Comparison of ENCODE assay signal across 36 cellular contexts in genomic region chr6:22117663-22118062, GRCh38.
"Had no signal": no experiment of that assay in that cellular context is flagged by ENCODE, and none has a peak within 500 bp of the region (broad histone marks: within the 10 kb centered on the region; RNA-seq: fewer than 3 reads in every experiment).

No MANE protein-coding gene starts in this region.

- H3K36me3 Mint-ChIP-seq: activated CD4-positive, alpha-beta memory T cell treated with anti-CD3 and anti-CD28 coated beads for 36 hours; activated naive CD8-positive, alpha-beta T cell treated with anti-CD3 and anti-CD28 coated beads for 36 hours had no signal

- H3K4me1 ChIP-seq: ascending aorta had no signal

- H3K4me1 Mint-ChIP-seq: activated B cell treated with CpG ODN at 0.5 μM for 24 hours; activated CD4-positive, alpha-beta T cell treated with anti-CD3 and anti-CD28 coated beads, Interleukin-2, amount 10 ng/mL, durations not matched to agents 24 days and 14 days; activated naive CD8-positive, alpha-beta T cell treated with anti-CD3 and anti-CD28 coated beads for 36 hours; activated T-helper 17 cell treated with anti-CD3 and anti-CD28 coated beads, Interleukin-2, amount 50 U/mL, for 72 hours; central memory CD8-positive, alpha-beta T cell had no signal

- H3K27ac ChIP-seq: adrenal gland, ascending aorta, cardiac muscle cell, VCaP had no signal

- H3K4me3 Mint-ChIP-seq: activated B cell treated with CpG ODN at 0.5 μM for 24 hours; activated CD4-positive, alpha-beta memory T cell treated with anti-CD3 and anti-CD28 coated beads for 36 hours; activated CD4-positive, alpha-beta T cell treated with anti-CD3 and anti-CD28 coated beads, Interleukin-2, amount 10 ng/mL, durations not matched to agents 24 days and 14 days; activated CD8-positive, alpha-beta T cell treated with anti-CD3 and anti-CD28 coated beads for 36 hours; activated naive CD4-positive, alpha-beta T cell treated with anti-CD3 and anti-CD28 coated beads for 36 hours; activated naive CD8-positive, alpha-beta T cell treated with anti-CD3 and anti-CD28 coated beads for 36 hours; activated T-cell treated with anti-CD3 and anti-CD28 coated beads, Interleukin-2, amount 50 U/mL, for 72 hours; activated T-helper 1 cell treated with anti-CD3 and anti-CD28 coated beads, Interleukin-12 subunit alpha, Interleukin-12 subunit beta, Interleukin-2, Interleukin-4 antibody, amounts not matched to agents 30 ng/mL and 10 ng/mL and 1 ng/mL, durations not matched to agents 14 hours and 24 hours and 36 hours; activated T-helper 17 cell treated with anti-CD3 and anti-CD28 coated beads, Interleukin-2, amount 50 U/mL, for 72 hours; brain; central memory CD8-positive, alpha-beta T cell; T-helper 1 cell treated with Interleukin-12 subunit alpha and Interleukin-12 subunit beta and Interleukin-4 antibody, amounts not matched to agents 30 μg/mL and 1 μg/mL, for 36 hours; T-helper 2 cell treated with Interferon-gamma antibody and Interleukin-4, amounts not matched to agents 5 μg/mL and 100 μg/mL, for 36 hours had no signal

- H3K9me3 Mint-ChIP-seq: activated B cell treated with CpG ODN at 0.5 μM for 24 hours; activated CD8-positive, alpha-beta T cell treated with anti-CD3 and anti-CD28 coated beads for 36 hours; activated naive CD8-positive, alpha-beta T cell treated with anti-CD3 and anti-CD28 coated beads for 36 hours; activated T-helper 1 cell treated with anti-CD3 and anti-CD28 coated beads, Interleukin-12 subunit alpha, Interleukin-12 subunit beta, Interleukin-2, Interleukin-4 antibody, amounts not matched to agents 30 ng/mL and 10 ng/mL and 1 ng/mL, durations not matched to agents 14 hours and 24 hours and 36 hours; T-helper 1 cell treated with Interleukin-12 subunit alpha and Interleukin-12 subunit beta and Interleukin-4 antibody, amounts not matched to agents 30 μg/mL and 1 μg/mL, for 36 hours had no signal

- ATAC-seq: activated CD8-positive, alpha-beta T cell treated with anti-CD3 and anti-CD28 coated beads for 36 hours; activated naive CD4-positive, alpha-beta T cell treated with anti-CD3 and anti-CD28 coated beads, Interleukin-2, amount 50 U/mL, for 72 hours; activated T-cell treated with anti-CD3 and anti-CD28 coated beads, Interleukin-2, amount 50 U/mL, for 4 hours; activated T-cell treated with anti-CD3 and anti-CD28 coated beads, Interleukin-2, amount 50 U/mL, for 72 hours; activated T-helper 17 cell treated with anti-CD3 and anti-CD28 coated beads, Interleukin-2, amount 50 U/mL, for 72 hours had no signal

- H3K4me3 ChIP-seq: adrenal gland, ascending aorta, cardiac muscle cell had no signal

- H3K27me3 Mint-ChIP-seq: activated B cell treated with CpG ODN at 0.5 μM for 24 hours; activated CD4-positive, alpha-beta memory T cell treated with anti-CD3 and anti-CD28 coated beads for 36 hours; activated CD8-positive, alpha-beta T cell treated with anti-CD3 and anti-CD28 coated beads for 36 hours; activated naive CD8-positive, alpha-beta T cell treated with anti-CD3 and anti-CD28 coated beads for 36 hours; activated T-helper 17 cell treated with anti-CD3 and anti-CD28 coated beads, Interleukin-2, amount 50 U/mL, for 72 hours; brain; central memory CD8-positive, alpha-beta T cell had no signal

- H3K27me3 ChIP-seq: adrenal gland, ascending aorta, cardiac muscle cell had no signal

- DNase-seq: activated B cell treated with CpG ODN at 0.5 μM for 24 hours; activated CD4-positive, alpha-beta memory T cell treated with anti-CD3 and anti-CD28 coated beads for 36 hours; activated CD4-positive, alpha-beta T cell treated with anti-CD3 and anti-CD28 coated beads for 4 hours; activated CD4-positive, alpha-beta T cell treated with anti-CD3 and anti-CD28 coated beads, Interleukin-2, amount 10 ng/mL, durations not matched to agents 24 days and 14 days; activated CD4-positive, alpha-beta T cell treated with anti-CD3 and anti-CD28 coated beads, Interleukin-2, amount 50 U/mL, for 1 hour; activated CD4-positive, alpha-beta T cell treated with anti-CD3 and anti-CD28 coated beads, Interleukin-2, amount 50 U/mL, for 4 hours; activated CD4-positive, CD25-positive, alpha-beta regulatory T cell treated with anti-CD3 and anti-CD28 coated beads, Interleukin-2, amount 50 U/mL, for 72 hours; activated CD8-positive, alpha-beta memory T cell treated with anti-CD3 and anti-CD28 coated beads, Interleukin-2, amount 50 U/mL, for 4 hours; activated CD8-positive, alpha-beta T cell treated with anti-CD3 and anti-CD28 coated beads for 36 hours; activated effector memory CD4-positive, alpha-beta T cell treated with anti-CD3 and anti-CD28 coated beads, Interleukin-2, amount 50 U/mL, for 16 hours; activated gamma-delta T cell treated with Interleukin-2 at 50 U/mL for 16 hours; activated naive CD4-positive, alpha-beta T cell; activated naive CD4-positive, alpha-beta T cell treated with anti-CD3 and anti-CD28 coated beads for 36 hours; activated naive CD4-positive, alpha-beta T cell treated with anti-CD3 and anti-CD28 coated beads, Interleukin-2, amount 50 U/mL, for 16 hours; activated naive CD8-positive, alpha-beta T cell treated with anti-CD3 and anti-CD28 coated beads for 36 hours; activated T-cell treated with anti-CD3 and anti-CD28 coated beads for 4 hours; activated T-cell treated with anti-CD3 and anti-CD28 coated beads, Interleukin-2, amount 50 U/mL, for 1 hour; activated T-cell treated with anti-CD3 and anti-CD28 coated beads, Interleukin-2, amount 50 U/mL, for 4 hours; activated T-cell treated with anti-CD3 and anti-CD28 coated beads, Interleukin-2, amount 50 U/mL, for 72 hours; adrenal gland; amniotic stem cell; caudate nucleus; cerebellar nuclear complex; T-helper 1 cell; T-helper 2 cell; T-helper 9 cell had no signal

- H3K36me3 ChIP-seq: adrenal gland, ascending aorta, cardiac muscle cell had no signal

- H3K9me3 ChIP-seq: adrenal gland, ascending aorta had no signal

- H3K27ac Mint-ChIP-seq: activated B cell treated with CpG ODN at 0.5 μM for 24 hours; activated CD4-positive, alpha-beta memory T cell treated with anti-CD3 and anti-CD28 coated beads for 36 hours; activated CD4-positive, alpha-beta T cell treated with anti-CD3 and anti-CD28 coated beads, Interleukin-2, amount 10 ng/mL, durations not matched to agents 24 days and 14 days; activated CD8-positive, alpha-beta T cell treated with anti-CD3 and anti-CD28 coated beads for 36 hours; activated naive CD4-positive, alpha-beta T cell treated with anti-CD3 and anti-CD28 coated beads for 36 hours; activated naive CD4-positive, alpha-beta T cell treated with anti-CD3 and anti-CD28 coated beads, Interleukin-2, amount 50 U/mL, for 72 hours; activated naive CD8-positive, alpha-beta T cell treated with anti-CD3 and anti-CD28 coated beads for 36 hours; activated T-cell treated with anti-CD3 and anti-CD28 coated beads, Interleukin-2, amount 50 U/mL, for 72 hours; activated T-helper 1 cell treated with anti-CD3 and anti-CD28 coated beads, Interleukin-12 subunit alpha, Interleukin-12 subunit beta, Interleukin-2, Interleukin-4 antibody, amounts not matched to agents 30 ng/mL and 10 ng/mL and 1 ng/mL, durations not matched to agents 14 hours and 24 hours and 36 hours; activated T-helper 17 cell treated with anti-CD3 and anti-CD28 coated beads, Interleukin-2, amount 50 U/mL, for 72 hours; T-helper 1 cell treated with Interleukin-12 subunit alpha and Interleukin-12 subunit beta and Interleukin-4 antibody, amounts not matched to agents 30 μg/mL and 1 μg/mL, for 36 hours; T-helper 2 cell treated with Interferon-gamma antibody and Interleukin-4, amounts not matched to agents 5 μg/mL and 100 μg/mL, for 36 hours had no signal
